14 cellular contexts compared by ENCODE assay signal in genomic region chr10:46367666-46368240, GRCh38. TPM values are rescaled to one million over a fixed set of nuclear protein-coding genes. Genes with fewer than 3 reads are reported as not detected.
"Had no signal": no experiment of that assay in that cellular context is flagged by ENCODE, and none has a peak within 500 bp of the region (broad histone marks: within the 10 kb centered on the region; RNA-seq: fewer than 3 reads in every experiment).

No MANE protein-coding gene starts in this region.

RNA-seq across cellular contexts. Expression of gene ANXA8L1, which starts 7.8 kb away (rescaled TPM):
- total RNA-seq: activated B cell treated with CpG ODN at 0.5 μM for 24 hours; activated CD4-positive, alpha-beta memory T cell treated with anti-CD3 and anti-CD28 coated beads for 36 hours; activated CD4-positive, alpha-beta T cell treated with anti-CD3 and anti-CD28 coated beads, Interleukin-2, amount 10 ng/mL, durations not matched to agents 24 days and 14 days; activated CD8-positive, alpha-beta memory T cell treated with anti-CD3 and anti-CD28 coated beads for 36 hours; activated CD8-positive, alpha-beta T cell treated with anti-CD3 and anti-CD28 coated beads for 36 hours; activated naive CD4-positive, alpha-beta T cell treated with anti-CD3 and anti-CD28 coated beads for 36 hours; activated naive CD4-positive, alpha-beta T cell treated with anti-CD3 and anti-CD28 coated beads, Interleukin-2, amount 50 U/mL, for 72 hours; activated naive CD8-positive, alpha-beta T cell treated with anti-CD3 and anti-CD28 coated beads for 36 hours; activated T-cell treated with anti-CD3 and anti-CD28 coated beads, Interleukin-2, amount 50 U/mL, for 4 hours; activated T-helper 1 cell treated with anti-CD3 and anti-CD28 coated beads, Interleukin-12 subunit alpha, Interleukin-12 subunit beta, Interleukin-2, Interleukin-4 antibody, amounts not matched to agents 30 ng/mL and 10 ng/mL and 1 ng/mL, durations not matched to agents 14 hours and 24 hours and 36 hours; activated T-helper 17 cell treated with anti-CD3 and anti-CD28 coated beads, Interleukin-2, amount 50 U/mL, for 72 hours; ascending aorta; cardiac septum; cerebellum had no signal
